Comparison of ENCODE assay signal across 8 cellular contexts in the genomic region with DNA sequence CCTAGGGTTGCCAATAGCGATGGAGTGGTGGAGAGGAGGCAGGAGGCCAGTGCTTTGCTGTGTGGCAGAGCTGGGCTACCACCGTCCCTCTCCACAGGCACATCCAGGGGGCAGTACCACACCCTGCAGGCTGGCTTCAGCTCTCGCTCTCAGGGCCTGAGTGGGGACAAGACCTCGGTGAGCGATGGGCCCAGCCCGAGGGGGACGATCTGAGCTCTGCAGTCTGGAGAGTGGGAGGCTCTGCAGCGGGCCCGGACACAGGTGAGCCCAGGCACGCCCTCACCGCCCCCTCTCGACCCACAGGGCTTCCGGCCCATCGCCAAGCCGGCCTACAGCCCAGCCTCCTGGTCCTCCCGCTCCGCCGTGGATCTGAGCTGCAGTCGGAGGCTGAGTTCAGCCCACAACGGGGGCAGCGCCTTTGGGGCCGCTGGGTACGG. TPM values are rescaled to one million over a fixed set of nuclear protein-coding genes. Genes with fewer than 3 reads are reported as not detected.
A peak's percentile ranks its signal among the peaks of the same experiment; 100 is the strongest.
DNase-seq lines count a peak whose midpoint lies in the region; ATAC-seq lines count a peak whose summit lies in the region.

No MANE protein-coding gene starts in this region.

- H3K4me2 ChIP-seq in skeletal muscle satellite cell (ENCODE audit: low read length) = peak overlapping the region; percentile 96

- H3K27ac ChIP-seq in ACC112 (ENCODE audit: low read depth, low read length) (no peak overlapping the region), epithelial cell of prostate (peak overlapping the region; percentile 98)

- peak overlapping the region; percentile 57 for H3K9ac ChIP-seq in skeletal muscle satellite cell (ENCODE audit: low read depth, low read length)

- no peaks in the 10 kb centered on the region for H3K36me3 ChIP-seq in ACC112 (ENCODE audit: insufficient read depth, low read length)
- no peaks in the 10 kb centered on the region for H3K36me3 ChIP-seq in skeletal muscle satellite cell (ENCODE audit: insufficient read depth, low read length)

- DNase-seq in NCI-H69 (lab: John Stamatoyannopoulos, UW) (peak; percentile 26), epithelial cell of prostate (ENCODE audit: low read depth, low spot score) (no peak)
- no peak for DNase-seq in stimulated activated CD4-positive, alpha-beta T cell treated with anti-CD3 and anti-CD28 coated beads, Interleukin-15, amount 100 ng/mL, for 24 hours

- H3K79me2 ChIP-seq in ACC112 (ENCODE audit: control insufficient read depth, insufficient read depth, low read length, unreplicated experiment) = no peaks in the 10 kb centered on the region

- ATAC-seq in GM18520 (IDR thresholded peaks at IDR 0.05; ENCODE audit: unreplicated experiment) (peak; percentile 5), GM19395 (IDR thresholded peaks at IDR 0.05; ENCODE audit: unreplicated experiment) (no peak), HG03097 (IDR thresholded peaks at IDR 0.05; ENCODE audit: low FRiP score, unreplicated experiment) (no peak)

- H3K4me3 ChIP-seq in ACC112 (ENCODE audit: low read depth, low read length) = peak overlapping the region; percentile 76
- H3K4me3 ChIP-seq in skeletal muscle satellite cell (ENCODE audit: low read length) = peak overlapping the region; percentile 72

- H3K27me3 ChIP-seq in ACC112 (ENCODE audit: insufficient read depth, low read length) (no peaks in the 10 kb centered on the region), skeletal muscle satellite cell (ENCODE audit: control insufficient read depth, insufficient read depth, low read length) (no peaks in the 10 kb centered on the region)

- H3K4me1 ChIP-seq in ACC112 (ENCODE audit: control insufficient read depth, insufficient read depth, low read length, unreplicated experiment) (peaks cover 39% of the 10 kb centered on the region), skeletal muscle satellite cell (ENCODE audit: control insufficient read depth, insufficient read depth, low read length) (peaks cover 39% of the 10 kb centered on the region)

- peak overlapping the region; percentile 93 for H2AFZ ChIP-seq in ACC112 (ENCODE audit: low read length, unreplicated experiment)

- no peaks in the 10 kb centered on the region for H3K9me3 ChIP-seq in skeletal muscle satellite cell (replicated peaks; ENCODE audit: low read length)

RNA-seq across cellular contexts. Expression of a gene that starts 2.5 kb away (rescaled TPM):
- total RNA-seq in skeletal muscle satellite cell (2012; rRNA removed) = 6.1 TPM in 2 replicates

RNA-seq across cellular contexts. Expression of a gene that starts 18.3 kb away (rescaled TPM):
- total RNA-seq in skeletal muscle satellite cell (2012; rRNA removed) = 19.0 and 28.9 TPM in 2 replicates

RNA-seq across cellular contexts. Expression of a gene that starts 27.2 kb away (rescaled TPM):
- total RNA-seq in skeletal muscle satellite cell (2012; rRNA removed) = 1.0 and 2.6 TPM in 2 replicates

RNA-seq across cellular contexts. Expression of a gene that starts 45.3 kb away (rescaled TPM):
- not detected in 2 replicates for total RNA-seq in skeletal muscle satellite cell (2012; rRNA removed)

RNA-seq across cellular contexts. Expression of a gene that starts 53.5 kb away (rescaled TPM):
- total RNA-seq in skeletal muscle satellite cell (2012; rRNA removed) = 24.8 and 37.8 TPM in 2 replicates
